Comparison of ENCODE assay signal across 8 cellular contexts in genomic region chr12:95633049-95633545, GRCh38.
A peak's percentile ranks its signal among the peaks of the same experiment; 100 is the strongest.
DNase-seq lines count a peak whose midpoint lies in the region; ATAC-seq and TF ChIP-seq lines count a peak whose summit lies in the region.

No MANE protein-coding gene starts in this region.

- intact Hi-C loops in A673 (cut with micrococcal nuclease; ENCODE audit: unreplicated experiment) = no loop called here
- intact Hi-C loops in colonic mucosa (cut with DNase I) = no loop called here

- H2AK5ac ChIP-seq in mesenchymal stem cell (ENCODE audit: low read length, severe bottlenecking) = peak overlapping the region; percentile 3

- H3K4me3 ChIP-seq in A673 (ENCODE audit: low read depth, low read length, poor library complexity, severe bottlenecking) (no peak overlapping the region), colonic mucosa (no peak overlapping the region), mesenchymal stem cell (ENCODE audit: insufficient read depth in 1 of 2, low read depth in 1 of 2, low read length in 2 of 2) (no peak overlapping the region), tibial nerve (no peak overlapping the region)

- no peak for TF ChIP-seq POLR2A in tibial nerve (IDR thresholded peaks at IDR 0.05)

- no peak for TF ChIP-seq CTCF in A673 (conservative IDR thresholded peaks at IDR 0.05; ENCODE audit: low read depth, low read length)
- no peak for TF ChIP-seq CTCF in colonic mucosa (IDR thresholded peaks at IDR 0.05)
- no peak for TF ChIP-seq CTCF in tibial nerve (IDR thresholded peaks at IDR 0.05)

- no peak overlapping the region for H2BK12ac ChIP-seq in mesenchymal stem cell (ENCODE audit: low read length in 2 of 2)

- H3K9me3 ChIP-seq in A673 (ENCODE audit: low read depth, low read length, poor library complexity, severe bottlenecking) (no peaks in the 10 kb centered on the region), colonic mucosa (no peaks in the 10 kb centered on the region), mesenchymal stem cell (ENCODE audit: control insufficient read depth, low read length) (no peaks in the 10 kb centered on the region), tibial nerve (no peaks in the 10 kb centered on the region)

- no peak overlapping the region for H2BK120ac ChIP-seq in mesenchymal stem cell (ENCODE audit: low read depth, low read length)

- H3K14ac ChIP-seq in mesenchymal stem cell (ENCODE audit: low read length in 2 of 2) = no peak overlapping the region

- no TSS peak for BruUV-seq in A673 (replicated peaks; lab: Mats Ljungman, UMichigan)

- no peak overlapping the region for H4K91ac ChIP-seq in mesenchymal stem cell (ENCODE audit: low read length)

- H3K27me3 ChIP-seq in A673 (replicated peaks; ENCODE audit: insufficient read depth, low read depth, low read length, poor library complexity) (no peaks in the 10 kb centered on the region), colonic mucosa (no peaks in the 10 kb centered on the region), mesenchymal stem cell (ENCODE audit: control insufficient read depth in 1 of 2, insufficient read depth in 1 of 2, low read length in 2 of 2) (no peaks in the 10 kb centered on the region), tibial nerve (no peaks in the 10 kb centered on the region)

- no peaks in the 10 kb centered on the region for H3K79me1 ChIP-seq in mesenchymal stem cell (replicated peaks; ENCODE audit: low read length, poor library complexity, severe bottlenecking)

- H3K36me3 ChIP-seq in A673 (ENCODE audit: insufficient read depth, low read length, poor library complexity, severe bottlenecking) (no peaks in the 10 kb centered on the region), colonic mucosa (no peaks in the 10 kb centered on the region), mesenchymal stem cell (ENCODE audit: control insufficient read depth in 1 of 2, insufficient read depth in 2 of 2, low read depth in 1 of 2, low read length in 2 of 2) (no peaks in the 10 kb centered on the region), tibial nerve (no peaks in the 10 kb centered on the region)

- no peak overlapping the region for H3K4ac ChIP-seq in mesenchymal stem cell (ENCODE audit: low read depth in 1 of 2, low read length in 2 of 2)

- no peak overlapping the region for H3K23ac ChIP-seq in mesenchymal stem cell (ENCODE audit: low read length in 2 of 2)

- POLR2A ChIA-PET in A673 (lab: Charles Lee; ENCODE audit: low non-redundant PET) = no interaction called here

- no peak overlapping the region for H2BK15ac ChIP-seq in mesenchymal stem cell (ENCODE audit: low read depth, poor library complexity, severe bottlenecking)

- no peak overlapping the region for H2AFZ ChIP-seq in mesenchymal stem cell (ENCODE audit: low read depth, low read length)

- no peak overlapping the region for H4K8ac ChIP-seq in mesenchymal stem cell (ENCODE audit: low read length)

- CTCF ChIA-PET in A673 (lab: Charles Lee) = interaction anchor here (0.6 kb wide), 1 partner anchor 46 kb away, joined by 3 read pairs; no protein-coding TSS in a partner anchor

- no peak for TF ChIP-seq EP300 in tibial nerve (IDR thresholded peaks at IDR 0.05)

- H3K4me1 ChIP-seq in A673 (ENCODE audit: insufficient read depth, low read length, poor library complexity, severe bottlenecking) (peaks cover 17% of the 10 kb centered on the region), colonic mucosa (peaks cover 14% of the 10 kb centered on the region), mesenchymal stem cell (ENCODE audit: control insufficient read depth, insufficient read depth, low read depth, low read length) (peaks cover 12% of the 10 kb centered on the region), tibial nerve (peaks cover 0 to 19% (median 3%) of the 10 kb centered on the region in 4 donors)

- ATAC-seq in GM21423 (IDR thresholded peaks at IDR 0.05; ENCODE audit: unreplicated experiment) (no peak), HG02759 (IDR thresholded peaks at IDR 0.05; ENCODE audit: unreplicated experiment) (no peak), GM18502 (IDR thresholded peaks at IDR 0.05; ENCODE audit: poor library complexity, unreplicated experiment) (no peak)

- no peak overlapping the region for H2BK5ac ChIP-seq in mesenchymal stem cell (ENCODE audit: low read depth, low read length, poor library complexity, severe bottlenecking)

- H3K27ac ChIP-seq in A673 (ENCODE audit: low read depth, low read length, poor library complexity, severe bottlenecking) (peak overlapping the region; percentile 49), colonic mucosa (peak overlapping the region; percentile 81), mesenchymal stem cell (ENCODE audit: low read length, poor library complexity, severe bottlenecking) (peak overlapping the region; percentile 24), tibial nerve (peak overlapping the region in 1 of 4 donors; percentile 46)

- H3K4me2 ChIP-seq in mesenchymal stem cell (ENCODE audit: low read length, poor library complexity, severe bottlenecking) = no peak overlapping the region

- H3K18ac ChIP-seq in mesenchymal stem cell (ENCODE audit: low read depth in 1 of 2, low read length in 2 of 2) = peak overlapping the region in 1 of 2 experiments; percentile 2

- 85% methylated on average over 7 of the region's 7 CpGs for WGBS in mesenchymal stem cell
- WGBS in tibial nerve, 2 donors = 81 to 89% methylated on average over 7 of the region's 7 CpGs

- DNase-seq in A673 (ENCODE audit: low spot score) (peak; percentile 58), HT1080 (ENCODE audit: low read depth) (peak; percentile 96), colonic mucosa (peak; percentile 78), mesenchymal stem cell (peak; percentile 79), tibial nerve (ENCODE audit: low spot score in 2 of 2) (no peak)

- H3K9ac ChIP-seq in colonic mucosa (ENCODE audit: low read depth in 2 of 2, low read length in 2 of 2) (peak overlapping the region in 1 of 2 donors; percentile 48), mesenchymal stem cell (ENCODE audit: low read length) (peak overlapping the region; percentile 42)

Comparison
In these comparisons a context has a peak if more than half of its experiments do, and no peak if none do; other contexts are left out.
1. DNase-seq: peak in A673 (single experiment), HT1080 (single experiment), colonic mucosa (single experiment) and mesenchymal stem cell (single experiment); none in tibial nerve (0 of 2).